Comparison of ENCODE assay signal across 21 cellular contexts in genomic region chr4:88981571-88981970, GRCh38.
"Had no signal": no experiment of that assay in that cellular context is flagged by ENCODE, and none has a peak within 500 bp of the region (broad histone marks: within the 10 kb centered on the region; RNA-seq: fewer than 3 reads in every experiment).

No MANE protein-coding gene starts in this region.

- H3K4me3 ChIP-seq: left ventricle myocardium inferior, neural progenitor cell, thoracic aorta, upper lobe of left lung had no signal

- DNase-seq: activated CD8-positive, alpha-beta memory T cell treated with anti-CD3 and anti-CD28 coated beads for 24 hours; activated CD8-positive, alpha-beta memory T cell treated with anti-CD3 and anti-CD28 coated beads, Interleukin-2, amount 50 U/mL, for 4 hours; activated T-cell treated with anti-CD3 and anti-CD28 coated beads, Interleukin-2, amount 50 U/mL, for 24 hours; dermis blood vessel endothelial cell; effector memory CD4-positive, alpha-beta T cell; hypothalamus; left ventricle myocardium inferior; mammary epithelial cell; naive thymus-derived CD8-positive, alpha-beta T cell; small intestine; stimulated activated naive CD4-positive, alpha-beta T cell; T-helper 1 cell; upper lobe of left lung had no signal

- H3K27ac Mint-ChIP-seq: activated naive CD8-positive, alpha-beta T cell; activated T-cell treated with anti-CD3 and anti-CD28 coated beads, Interleukin-2, amount 50 U/mL, for 24 hours; activated T-helper 17 cell treated with anti-CD3 and anti-CD28 coated beads, Interleukin-2, amount 50 U/mL, for 72 hours; mesothelial cell of epicardium; naive thymus-derived CD8-positive, alpha-beta T cell; neural progenitor cell; WTC11 had no signal

- H3K9me3 ChIP-seq: left ventricle myocardium inferior, thoracic aorta, upper lobe of left lung had no signal

- H3K4me3 Mint-ChIP-seq: activated naive CD8-positive, alpha-beta T cell; activated T-cell treated with anti-CD3 and anti-CD28 coated beads, Interleukin-2, amount 50 U/mL, for 24 hours; activated T-helper 17 cell treated with anti-CD3 and anti-CD28 coated beads, Interleukin-2, amount 50 U/mL, for 72 hours; mesothelial cell of epicardium; naive thymus-derived CD8-positive, alpha-beta T cell; neural progenitor cell; WTC11 had no signal

- H3K36me3 ChIP-seq: left ventricle myocardium inferior, neural progenitor cell, thoracic aorta, upper lobe of left lung had no signal

- H3K9ac ChIP-seq: neural progenitor cell had no signal

- H3K27me3 Mint-ChIP-seq: activated naive CD8-positive, alpha-beta T cell; activated T-cell treated with anti-CD3 and anti-CD28 coated beads, Interleukin-2, amount 50 U/mL, for 24 hours; activated T-helper 17 cell treated with anti-CD3 and anti-CD28 coated beads, Interleukin-2, amount 50 U/mL, for 72 hours; naive thymus-derived CD8-positive, alpha-beta T cell had no signal

- H3K36me3 Mint-ChIP-seq: activated naive CD8-positive, alpha-beta T cell; naive thymus-derived CD8-positive, alpha-beta T cell; neural progenitor cell; WTC11 had no signal

- H3K27me3 ChIP-seq: neural progenitor cell, upper lobe of left lung had no signal

- H2AFZ ChIP-seq: neural progenitor cell had no signal

- ATAC-seq: activated T-helper 17 cell treated with anti-CD3 and anti-CD28 coated beads, Interleukin-2, amount 50 U/mL, for 72 hours; naive thymus-derived CD8-positive, alpha-beta T cell; sciatic nerve; WTC11 had no signal

- H3K27ac ChIP-seq: left ventricle myocardium inferior, neural progenitor cell, thoracic aorta, upper lobe of left lung had no signal

- H3K4me1 Mint-ChIP-seq: activated T-helper 17 cell treated with anti-CD3 and anti-CD28 coated beads, Interleukin-2, amount 50 U/mL, for 72 hours; mesothelial cell of epicardium; naive thymus-derived CD8-positive, alpha-beta T cell; neural progenitor cell; WTC11 had no signal

- H3K4me1 ChIP-seq: left ventricle myocardium inferior, neural progenitor cell, upper lobe of left lung had no signal

- H3K9me3 Mint-ChIP-seq: activated T-cell treated with anti-CD3 and anti-CD28 coated beads, Interleukin-2, amount 50 U/mL, for 24 hours; activated T-helper 17 cell treated with anti-CD3 and anti-CD28 coated beads, Interleukin-2, amount 50 U/mL, for 72 hours; mesothelial cell of epicardium; neural progenitor cell; WTC11 had no signal

- FAIRE-seq: frontal cortex, small intestine had no signal

- H3K4me2 ChIP-seq: neural progenitor cell had no signal
